In the genomic region with DNA sequence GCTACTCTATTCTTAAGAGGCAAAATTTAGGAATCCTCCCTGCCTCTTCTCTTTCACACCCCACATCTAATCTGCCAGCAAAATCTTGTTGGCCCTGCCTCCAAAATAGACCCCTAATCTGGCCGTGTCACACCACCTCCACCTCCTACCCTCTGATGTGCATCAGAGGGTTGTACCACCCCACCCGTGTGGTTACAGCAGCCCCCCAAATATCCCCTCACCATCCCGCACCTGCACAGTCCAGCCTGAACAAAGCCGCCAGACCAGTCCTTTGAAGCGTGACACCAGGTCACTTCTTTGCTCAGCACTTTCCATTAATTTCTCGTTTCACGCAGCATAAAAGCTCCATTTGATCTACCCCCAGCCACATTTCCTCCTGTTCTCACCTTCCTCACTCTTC, we compare ENCODE assay signal across 9 cellular contexts. TPM values are rescaled to one million over a fixed set of nuclear protein-coding genes. Genes with fewer than 3 reads are reported as not detected.
DNase-seq lines count a peak whose midpoint lies in the region; ATAC-seq, FAIRE-seq and TF ChIP-seq lines count a peak whose summit lies in the region.
"Had no signal": no experiment of that assay in that cellular context is flagged by ENCODE, and none has a peak within 500 bp of the region (broad histone marks: within the 10 kb centered on the region; RNA-seq: fewer than 3 reads in every experiment).

No MANE protein-coding gene starts in this region.

- ATAC-seq in DND-41 (ENCODE audit: insufficient read depth, low read depth) (no peak), PC-3 (no peak), GM19455 (IDR thresholded peaks at IDR 0.05; ENCODE audit: unreplicated experiment) (no peak)

- no peaks in the 10 kb centered on the region; the same call in 1 of the 2 replicates for H3K36me3 ChIP-seq in DND-41 (ENCODE audit: insufficient read depth, low read length)
- H3K36me3 ChIP-seq in PC-3 (ENCODE audit: low read depth, low read length), result no peaks in the 10 kb centered on the region
- H3K36me3 ChIP-seq in H1 (ENCODE audit: control insufficient read depth in 2 of 4, insufficient read depth in 4 of 4, low read length in 3 of 4), result no peaks in the 10 kb centered on the region; a peak in 1 of 8 replicates
- H3K36me3 ChIP-seq: Peyer's patch had no signal

- H2AFZ ChIP-seq in DND-41 (ENCODE audit: low read depth, low read length) (peak overlapping the region; percentile 97), PC-3 (ENCODE audit: low read length) (peak overlapping the region; percentile 75; the same call in 1 of the 2 replicates), H1 (ENCODE audit: low read length) (no peak overlapping the region)

- H3K9ac ChIP-seq in DND-41 (ENCODE audit: low read depth, low read length), result peak overlapping the region; percentile 85
- H3K9ac ChIP-seq in PC-3 (ENCODE audit: low read length), result no peak overlapping the region
- no peak overlapping the region for H3K9ac ChIP-seq in H1 (replicated peaks in 1 of 4; ENCODE audit: extremely low read depth in 1 of 4, low read depth in 3 of 4, low read length in 3 of 4)

- no peak for TF ChIP-seq RAD21 in H1 (IDR thresholded peaks at IDR 0.05 in 1 of 2, conservative IDR thresholded peaks at IDR 0.05 in 1 of 2; ENCODE audit: low read depth in 2 of 2, low read length in 2 of 2)

- H3K4me1 ChIP-seq in DND-41 (ENCODE audit: insufficient read depth, low read length), result peaks cover 28% of the 10 kb centered on the region
- H3K4me1 ChIP-seq in PC-3 (ENCODE audit: insufficient read depth, low read length), result peaks cover 16% of the 10 kb centered on the region
- peaks cover 6 to 20% (median 12%) of the 10 kb centered on the region in 4 experiments for H3K4me1 ChIP-seq in H1 (replicated peaks in 1 of 4; ENCODE audit: control insufficient read depth in 3 of 4, insufficient read depth in 4 of 4, low read length in 3 of 4)

- no peak overlapping the region for H4K8ac ChIP-seq in H1 (ENCODE audit: extremely low read depth, insufficient read depth, low read length)

- peak overlapping the region; percentile 78 for H3K27ac Mint-ChIP-seq in progenitor cell of endocrine pancreas

- peaks cover 2% of the 10 kb centered on the region for H3K79me1 ChIP-seq in H1 (ENCODE audit: low read depth, low read length)

- H4K20me1 ChIP-seq in DND-41 (ENCODE audit: insufficient read depth, low read length), result no peaks in the 10 kb centered on the region
- no peaks in the 10 kb centered on the region for H4K20me1 ChIP-seq in PC-3 (ENCODE audit: low read length)
- no peaks in the 10 kb centered on the region for H4K20me1 ChIP-seq in H1 (replicated peaks in 1 of 2; ENCODE audit: control insufficient read depth in 1 of 2, insufficient read depth in 2 of 2, low read length in 2 of 2)

- peaks cover 8% of the 10 kb centered on the region for H3K23me2 ChIP-seq in H1 (ENCODE audit: low read depth, low read length)

- peak overlapping the region; percentile 86; the same call in 1 of the 2 replicates for H2BK20ac ChIP-seq in H1 (ENCODE audit: low read length)

- H3K79me2 ChIP-seq in DND-41 (ENCODE audit: insufficient read depth, low read length) (peaks cover 36% of the 10 kb centered on the region), PC-3 (ENCODE audit: low read length) (peaks cover 32% of the 10 kb centered on the region), H1 (ENCODE audit: control insufficient read depth in 1 of 2, insufficient read depth in 2 of 2, low read length in 2 of 2) (peaks cover 0 to 9% of the 10 kb centered on the region in 2 experiments; a peak in 1 of 4 replicates)

- no peak overlapping the region for H4K5ac ChIP-seq in H1 (ENCODE audit: insufficient read length, low read depth, low read length)

- TF ChIP-seq CTCF in DND-41 (IDR thresholded peaks at IDR 0.05; ENCODE audit: borderline replicate concordance, extremely low read depth, low read length, poor library complexity, severe bottlenecking) (no peak), PC-3 (conservative IDR thresholded peaks at IDR 0.05; ENCODE audit: low read depth, low read length) (no peak), H1 (IDR thresholded peaks at IDR 0.05; ENCODE audit: control extremely low read depth in 1 of 3, insufficient read depth in 1 of 3, low read depth in 1 of 3, low read length in 3 of 3) (no peak), progenitor cell of endocrine pancreas (IDR thresholded peaks at IDR 0.05; ENCODE audit: unreplicated experiment) (no peak), D721Med (IDR thresholded peaks at IDR 0.05; ENCODE audit: insufficient read depth, missing control alignments) (no peak)

- H3K36me3 Mint-ChIP-seq in progenitor cell of endocrine pancreas (ENCODE audit: insufficient read depth), result peaks cover 1% of the 10 kb centered on the region

- CTCF ChIA-PET in PC-3 (lab: Charles Lee), result no interaction called here
- CTCF ChIA-PET in H1 (lab: Charles Lee; ENCODE audit: partially characterized antibody), result interaction anchor here (1.2 to 1.6 kb wide), 3 partner anchors 14 to 75 kb away, joined by 3 to 4 read pairs (median 3); no protein-coding TSS in a partner anchor

- H3F3A ChIP-seq in PC-3 (ENCODE audit: low read length, unreplicated experiment), result no peaks in the 10 kb centered on the region

- H2BK120ac ChIP-seq in H1 (replicated peaks; ENCODE audit: low read depth, low read length), result peak overlapping the region; percentile 61

- no peaks in the 10 kb centered on the region for H3K9me2 ChIP-seq in PC-3 (replicated peaks; ENCODE audit: low read length)

- H3K56ac ChIP-seq in H1 (replicated peaks; ENCODE audit: insufficient read length, low read depth, low read length), result no peak overlapping the region

- no peak for TF ChIP-seq EP300 in H1 (IDR thresholded peaks at IDR 0.05; ENCODE audit: borderline replicate concordance in 1 of 2, low read depth in 2 of 2, low read length in 2 of 2)

- in situ Hi-C loops in G401 (cut with HindIII; ENCODE audit: low sequenced_read_pairs), result no loop called here

- H3K4me3 Mint-ChIP-seq in progenitor cell of endocrine pancreas (ENCODE audit: low read depth), result peak overlapping the region; percentile 77

- H3K18ac ChIP-seq in H1 (ENCODE audit: extremely low read depth, low read length), result peak overlapping the region; percentile 86; the same call in 1 of the 2 replicates

- 0 out of 2 replicates have a peak overlapping the region, but pooled peaks have one; percentile 65 for H2AK5ac ChIP-seq in H1 (ENCODE audit: low read depth, low read length)

- POLR2A ChIA-PET in PC-3 (lab: Charles Lee; ENCODE audit: unreplicated experiment) (no interaction called here), H1 (lab: Charles Lee; ENCODE audit: partially characterized antibody) (interaction anchor here (0.5 to 4.1 kb wide), 5 partner anchors 10 to 286 kb away, joined by 3 to 48 read pairs (median 3); no protein-coding TSS in a partner anchor)

- H3K9me3 ChIP-seq in DND-41 (ENCODE audit: insufficient read depth, low read length, severe bottlenecking), result no peaks in the 10 kb centered on the region
- H3K9me3 ChIP-seq in PC-3 (ENCODE audit: low read length), result no peaks in the 10 kb centered on the region
- no peaks in the 10 kb centered on the region for H3K9me3 ChIP-seq in H1 (ENCODE audit: insufficient read depth in 2 of 2, low read depth in 1 of 2, low read length in 1 of 2)
- H3K9me3 ChIP-seq: Peyer's patch had no signal

- no peak for TF ChIP-seq POLR2A in H1 (IDR thresholded peaks at IDR 0.05; ENCODE audit: control extremely low read depth in 1 of 2, low read depth in 2 of 2, low read length in 2 of 2)

- H3K27ac ChIP-seq in DND-41 (ENCODE audit: low read length) (no peak overlapping the region), PC-3 (ENCODE audit: low read length) (no peak overlapping the region), H1 (ENCODE audit: low read depth, low read length) (no peak overlapping the region)

- peak overlapping the region; percentile 50 for H4K91ac ChIP-seq in H1 (replicated peaks; ENCODE audit: insufficient read length, low read length)

- H3K4ac ChIP-seq in H1 (replicated peaks; ENCODE audit: insufficient read length, low read depth, low read length), result peak overlapping the region; percentile 57

- intact Hi-C loops in PC-3 (cut with micrococcal nuclease), result no loop called here

- H3K27me3 ChIP-seq in DND-41 (ENCODE audit: insufficient read depth, low read length, poor library complexity), result peaks cover 5% of the 10 kb centered on the region
- no peaks in the 10 kb centered on the region for H3K27me3 ChIP-seq in PC-3 (ENCODE audit: low read length)
- H3K27me3 ChIP-seq in H1 (replicated peaks in 1 of 4; ENCODE audit: control insufficient read depth in 3 of 4, extremely low read depth in 1 of 4, insufficient read depth in 3 of 4, low read length in 3 of 4), result peaks cover 0 to 11% (median 9%) of the 10 kb centered on the region in 4 experiments; a peak in 5 of 7 replicates
- H3K27me3 ChIP-seq: Peyer's patch had no signal

- H3K23ac ChIP-seq in H1 (ENCODE audit: insufficient read length), result no peak overlapping the region

- no peaks in the 10 kb centered on the region for H3K9me3 Mint-ChIP-seq in progenitor cell of endocrine pancreas (ENCODE audit: low read depth)

- no TSS peak for BruUV-seq in PC-3 (replicated peaks; lab: Mats Ljungman, UMichigan)

- peak overlapping the region; percentile 12; the same call in 1 of the 2 replicates for H2BK15ac ChIP-seq in H1 (ENCODE audit: low read length)

- H2BK12ac ChIP-seq in H1 (ENCODE audit: low read depth, low read length), result peak overlapping the region; percentile 98

- FAIRE-seq in H1 (lab: Jason Lieb, UNC) (no peak), D721Med (lab: Jason Lieb, UNC) (no peak)

- H2BK5ac ChIP-seq in H1 (ENCODE audit: low read depth, low read length), result peak overlapping the region; percentile 53; the same call in 1 of the 2 replicates

- H3K4me2 ChIP-seq in DND-41 (ENCODE audit: insufficient read depth, low read length), result peak overlapping the region; percentile 73
- no peak overlapping the region for H3K4me2 ChIP-seq in PC-3 (ENCODE audit: low read length)
- peak overlapping the region in 1 of 2 experiments; percentile 67; a peak in 1 of 4 replicates for H3K4me2 ChIP-seq in H1 (ENCODE audit: insufficient read depth in 1 of 2, low read depth in 2 of 2, low read length in 2 of 2)

- H3K14ac ChIP-seq in H1 (ENCODE audit: insufficient read length), result no peak overlapping the region

- DNase-seq in DND-41 (no peak), PC-3 (no peak), H1 (ENCODE audit: low read depth in 1 of 2, low spot score in 2 of 2) (no peak), progenitor cell of endocrine pancreas (ENCODE audit: low spot score, unreplicated experiment) (no peak), islet precursor cell (no peak), G401 (ENCODE audit: low spot score) (no peak), D721Med (ENCODE audit: insufficient read length, low spot score) (no peak)

- peaks cover 18% of the 10 kb centered on the region for H3K4me1 Mint-ChIP-seq in progenitor cell of endocrine pancreas (ENCODE audit: low read depth)

- WGBS in H1 (ENCODE audit: extremely low coverage in 1 of 2, insufficient coverage in 1 of 2, insufficient read length in 1 of 2, insufficient replicate concordance in 2 of 2, low coverage in 1 of 2, low lambda C conversion rate in 2 of 2, missing lambda C conversion rate in 1 of 2), 2 experiments, result 92% methylated on average over 7 of the region's 7 CpGs; no CpG with 5 or more reads in 1 of the 2 experiments

- peak overlapping the region in 1 of 2 experiments; percentile 91; a peak in 1 of 4 replicates for H3K4me3 ChIP-seq in DND-41 (ENCODE audit: low read depth in 1 of 2, low read length in 2 of 2)
- H3K4me3 ChIP-seq in PC-3 (ENCODE audit: low read length), result no peak overlapping the region
- H3K4me3 ChIP-seq in H1 (ENCODE audit: extremely low read depth in 1 of 4, insufficient read depth in 2 of 4, low read depth in 3 of 4, low read length in 4 of 4), result peak overlapping the region in 1 of 4 experiments; percentile 87; a peak in 2 of 8 replicates

- H3K27me3 Mint-ChIP-seq in progenitor cell of endocrine pancreas, result peaks cover 18% of the 10 kb centered on the region

RNA-seq across cellular contexts. Expression of gene XPNPEP1, which starts 0.8 kb away (rescaled TPM):
- total RNA-seq in PC-3 (2014; rRNA removed) (77.3 TPM in 2 replicates), progenitor cell of endocrine pancreas (40.0 and 66.8 TPM in 2 replicates)
- 49.7 and 61.1 TPM in 2 replicates for total RNA-seq in H1 (2021; fragmentation: NEBNext Ultra II Directional; extraction: Animal tissue kit (Norgen Biotek cat#: 25700))
- 201 TPM in 2 replicates for polyA plus RNA-seq in H1 (2011; rRNA removed)
- 147 TPM for polyA plus RNA-seq in H1 (2011; cell fraction: cytosol; rRNA removed)
- polyA plus RNA-seq in H1 (2011; cell fraction: nucleus; rRNA removed), result 319 TPM
- polyA plus RNA-seq in H1 (2012, experiment 1 of 2), result 47.4 to 54.6 TPM (median 51.3 TPM) in 4 replicates
- polyA plus RNA-seq in H1 (2012, experiment 2 of 2), result 26.3 TPM
- polyA plus RNA-seq in H1 (2013, experiment 1 of 2), result 35.6 TPM
- 34.4 TPM for polyA plus RNA-seq in H1 (2013, experiment 2 of 2)
- polyA minus RNA-seq in H1 (2011; rRNA and poly(A)+ RNA removed), result 329 and 459 TPM in 2 replicates
- polyA minus RNA-seq in H1 (2011; cell fraction: cytosol; rRNA and poly(A)+ RNA removed), result 84.0 TPM
- polyA minus RNA-seq in H1 (2011; cell fraction: nucleus; rRNA and poly(A)+ RNA removed), result 113 TPM
- total RNA-seq in G401 (2014; rRNA removed; shearing (Covaris generic)), result 109 and 153 TPM in 2 replicates
